In the genomic region with DNA sequence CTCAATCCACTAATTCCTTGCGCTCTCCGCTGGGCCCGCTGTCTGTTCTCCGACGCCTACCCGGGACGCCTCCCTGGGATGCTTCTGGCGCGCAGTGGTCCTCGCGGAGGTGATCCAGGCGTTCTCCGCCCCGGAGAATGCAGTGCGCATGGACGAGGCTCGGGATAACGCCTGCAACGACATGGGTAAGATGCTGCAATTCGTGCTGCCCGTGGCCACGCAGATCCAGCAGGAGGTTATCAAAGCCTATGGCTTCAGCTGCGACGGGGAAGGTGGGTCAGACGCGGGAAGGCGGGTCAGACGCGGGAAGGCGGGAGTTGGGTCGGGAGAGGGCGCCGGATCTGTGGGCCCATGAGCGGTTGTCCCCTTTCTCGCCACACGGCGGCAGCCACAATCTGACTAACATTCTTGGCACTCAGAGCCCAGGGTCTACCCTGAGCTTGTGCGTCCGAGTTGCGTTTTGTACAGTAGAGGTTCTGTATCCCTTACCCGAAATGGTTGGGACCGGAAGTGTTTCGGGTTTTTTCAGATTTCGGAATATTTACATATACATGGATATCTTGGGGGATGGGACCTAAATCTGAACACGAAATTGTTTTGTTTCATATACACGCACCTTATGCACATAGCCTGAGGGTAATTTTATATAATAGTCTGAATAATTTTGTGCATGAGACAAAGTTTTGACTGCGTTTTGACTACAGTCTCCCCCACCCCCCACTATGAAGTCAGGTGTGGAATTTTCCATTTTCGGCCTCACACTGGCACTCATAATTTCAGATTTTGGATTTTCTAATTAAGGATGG, we compare ENCODE assay signal across 8 cellular contexts. TPM values are rescaled to one million over a fixed set of nuclear protein-coding genes. Genes with fewer than 3 reads are reported as not detected.
DNase-seq lines count a peak whose midpoint lies in the region; ATAC-seq and TF ChIP-seq lines count a peak whose summit lies in the region.

No MANE protein-coding gene starts in this region.

- 0 to 3% methylated on average over 35 to 46 of the region's 48 CpGs for WGBS in endodermal cell (ENCODE audit: insufficient coverage in 1 of 2, insufficient read length in 1 of 2), 2 experiments

- peak; percentile 99 for TF ChIP-seq CTCF in endodermal cell (conservative IDR thresholded peaks at IDR 0.05)

- ATAC-seq in GM19468 (IDR thresholded peaks at IDR 0.05; ENCODE audit: extremely low read depth, unreplicated experiment), result peak; percentile 40

- H3K36me3 Mint-ChIP-seq in CD8-positive, alpha-beta memory T cell, result peaks cover 0 to 22% (median 0%) of the 10 kb centered on the region in 3 donors
- H3K36me3 Mint-ChIP-seq in endodermal cell (ENCODE audit: low read depth), result peaks cover 27% of the 10 kb centered on the region

- POLR2A ChIA-PET in CD8-positive, alpha-beta memory T cell (lab: Charles Lee), result interaction anchor here (0.5 to 10.6 kb wide), 18 partner anchors 8 to 220 kb away, joined by 3 to 481 read pairs (median 9); partner anchors contain the start of genes ATN1, CDCA3, COPS7A and EMG1

- CTCF ChIA-PET in CD8-positive, alpha-beta memory T cell (lab: Charles Lee), result interaction anchor here (0.6 to 22.6 kb wide), 23 partner anchors 8 to 323 kb away, joined by 3 to 815 read pairs (median 6); partner anchors contain the start of genes ATN1, C1RL, EMG1 and ENO2

- peak; percentile 73 to 93 (median 84) for DNase-seq in CD8-positive, alpha-beta memory T cell
- DNase-seq in HUDEP-2 (lab: John Stamatoyannopoulos, UW; ENCODE audit: unreplicated experiment in 76 of 76) (peak in 75 of 76 experiments; percentile 37 to 93 (median 84)), NOMO-1 treated with DMSO at 0.1 percent for 48 hours (lab: John Stamatoyannopoulos, UW; ENCODE audit: unreplicated experiment) (peak; percentile 89), endodermal cell (peak; percentile 98), mesenteric fat pad (ENCODE audit: low spot score) (peak; percentile 96)
- DNase-seq in activated CD8-positive, alpha-beta memory T cell treated with anti-CD3 and anti-CD28 coated beads, Interleukin-2, amount 50 U/mL, for 24 hours (ENCODE audit: extremely low read depth), result peak; percentile 74
- DNase-seq in stimulated activated CD8-positive, alpha-beta memory T cell treated with anti-CD3 and anti-CD28 coated beads, Interleukin-12 subunit alpha, Interleukin-12 subunit beta, amount 100 ng/mL, for 4 hours (ENCODE audit: low read depth), result peak; percentile 71

- H3K9me3 Mint-ChIP-seq in CD8-positive, alpha-beta memory T cell, result no peaks in the 10 kb centered on the region
- H3K9me3 Mint-ChIP-seq in endodermal cell, result no peaks in the 10 kb centered on the region

- H3K4me1 Mint-ChIP-seq in CD8-positive, alpha-beta memory T cell, result peaks cover 60 to 67% (median 67%) of the 10 kb centered on the region in 3 donors
- peaks cover 37% of the 10 kb centered on the region for H3K4me1 Mint-ChIP-seq in endodermal cell

- H3K9ac ChIP-seq in endodermal cell (ENCODE audit: extremely low read depth, low read length, poor library complexity, severe bottlenecking), result peak overlapping the region; percentile 89

- H3K36me3 ChIP-seq in CD8-positive, alpha-beta memory T cell (ENCODE audit: insufficient read depth, low read length), result no peaks in the 10 kb centered on the region
- peaks cover 24% of the 10 kb centered on the region for H3K36me3 ChIP-seq in endodermal cell (ENCODE audit: control insufficient read depth, insufficient read depth, low read length)

- peak overlapping the region; percentile 94 to 100 (median 99) for H3K27ac Mint-ChIP-seq in CD8-positive, alpha-beta memory T cell
- peak overlapping the region; percentile 100 for H3K27ac Mint-ChIP-seq in endodermal cell

- peaks cover 58% of the 10 kb centered on the region for H3K4me1 ChIP-seq in CD8-positive, alpha-beta memory T cell (ENCODE audit: insufficient read depth, low read length)
- peaks cover 7% of the 10 kb centered on the region for H3K4me1 ChIP-seq in endodermal cell (ENCODE audit: control insufficient read depth, insufficient read depth, low read length)

- H3K9me3 ChIP-seq in CD8-positive, alpha-beta memory T cell (ENCODE audit: low read length), result no peaks in the 10 kb centered on the region
- no peaks in the 10 kb centered on the region for H3K9me3 ChIP-seq in endodermal cell (ENCODE audit: control insufficient read depth, low read length)

- peak overlapping the region; percentile 96 for H3K27ac ChIP-seq in CD8-positive, alpha-beta memory T cell (ENCODE audit: low read depth, low read length)
- peak overlapping the region; percentile 100 for H3K27ac ChIP-seq in endodermal cell (ENCODE audit: low read depth, low read length)

- H3K4me3 Mint-ChIP-seq in CD8-positive, alpha-beta memory T cell, result peak overlapping the region; percentile 87 to 98 (median 94)
- peak overlapping the region; percentile 84 for H3K4me3 Mint-ChIP-seq in endodermal cell

- no peaks in the 10 kb centered on the region for H3K27me3 ChIP-seq in CD8-positive, alpha-beta memory T cell (ENCODE audit: insufficient read depth, low read length, poor library complexity, severe bottlenecking)
- H3K27me3 ChIP-seq in endodermal cell (ENCODE audit: control insufficient read depth, insufficient read depth, low read length, poor library complexity, severe bottlenecking), result no peaks in the 10 kb centered on the region

- H3K4me3 ChIP-seq in CD8-positive, alpha-beta memory T cell (ENCODE audit: low read length), result peak overlapping the region; percentile 72
- peak overlapping the region; percentile 89 for H3K4me3 ChIP-seq in endodermal cell (ENCODE audit: low read length)

- peaks cover 0 to 5% of the 10 kb centered on the region in 2 donors for H3K27me3 Mint-ChIP-seq in CD8-positive, alpha-beta memory T cell
- H3K27me3 Mint-ChIP-seq in endodermal cell (ENCODE audit: insufficient read depth), result no peaks in the 10 kb centered on the region

RNA-seq across cellular contexts. Expression of gene C12orf57, which starts 0.8 kb away (rescaled TPM):
- 100 to 1,000 TPM; 297 to 304 TPM for total RNA-seq in CD8-positive, alpha-beta memory T cell
- polyA plus RNA-seq in CD8-positive, alpha-beta memory T cell, result 259 TPM
- total RNA-seq in endodermal cell, result 100 to 1,000 TPM; 141 to 257 TPM
- polyA plus RNA-seq in endodermal cell (2013, experiment 1 of 2), result 219 TPM
- polyA plus RNA-seq in endodermal cell (2013, experiment 2 of 2), result 218 TPM
- total RNA-seq in mesenteric fat pad, result 125 TPM

RNA-seq across cellular contexts. Expression of gene RNU7-1, which starts 1.0 kb away (rescaled TPM):
- not detected for total RNA-seq in CD8-positive, alpha-beta memory T cell
- polyA plus RNA-seq in CD8-positive, alpha-beta memory T cell, result not detected
- total RNA-seq in endodermal cell, result not detected
- polyA plus RNA-seq in endodermal cell (2013, experiment 1 of 2), result not detected
- not detected for polyA plus RNA-seq in endodermal cell (2013, experiment 2 of 2)
- not detected for total RNA-seq in mesenteric fat pad

RNA-seq across cellular contexts. Expression of gene PTPN6, which starts 6.6 kb away (rescaled TPM):
- total RNA-seq in CD8-positive, alpha-beta memory T cell, result 100 to 1,000 TPM; 456 to 460 TPM
- 379 TPM for polyA plus RNA-seq in CD8-positive, alpha-beta memory T cell
- total RNA-seq in endodermal cell (10 to 100 TPM; 35.7 to 68.0 TPM), mesenteric fat pad (47.2 TPM)
- 6.3 TPM for polyA plus RNA-seq in endodermal cell (2013, experiment 1 of 2)
- polyA plus RNA-seq in endodermal cell (2013, experiment 2 of 2), result 5.6 TPM

RNA-seq across cellular contexts. Expression of gene ATN1, which starts 16.8 kb away (rescaled TPM):
- total RNA-seq in CD8-positive, alpha-beta memory T cell, result 10 to 100 TPM; 54.8 to 60.4 TPM
- polyA plus RNA-seq in CD8-positive, alpha-beta memory T cell, result 0.62 TPM
- total RNA-seq in endodermal cell (100 to 1,000 TPM; 111 to 244 TPM), mesenteric fat pad (148 TPM)
- 157 TPM for polyA plus RNA-seq in endodermal cell (2013, experiment 1 of 2)
- 139 TPM for polyA plus RNA-seq in endodermal cell (2013, experiment 2 of 2)

RNA-seq across cellular contexts. Expression of gene PHB2, which starts 25.9 kb away (rescaled TPM):
- 100 to 1,000 TPM; 499 to 503 TPM for total RNA-seq in CD8-positive, alpha-beta memory T cell
- polyA plus RNA-seq in CD8-positive, alpha-beta memory T cell, result 116 TPM
- total RNA-seq in endodermal cell, result 100 to 1,000 TPM; 260 to 512 TPM
- 270 TPM for polyA plus RNA-seq in endodermal cell (2013, experiment 1 of 2)
- polyA plus RNA-seq in endodermal cell (2013, experiment 2 of 2), result 248 TPM
- total RNA-seq in mesenteric fat pad, result 143 TPM

Comparison
In these comparisons a context has a peak if more than half of its experiments do, and no peak if none do; other contexts are left out.
1. Peak in every context shown above with its lines: DNase-seq, ATAC-seq, H3K4me3 ChIP-seq and H3K27ac ChIP-seq.